ENCODE assay signal across 1 cellular context in the genomic region with DNA sequence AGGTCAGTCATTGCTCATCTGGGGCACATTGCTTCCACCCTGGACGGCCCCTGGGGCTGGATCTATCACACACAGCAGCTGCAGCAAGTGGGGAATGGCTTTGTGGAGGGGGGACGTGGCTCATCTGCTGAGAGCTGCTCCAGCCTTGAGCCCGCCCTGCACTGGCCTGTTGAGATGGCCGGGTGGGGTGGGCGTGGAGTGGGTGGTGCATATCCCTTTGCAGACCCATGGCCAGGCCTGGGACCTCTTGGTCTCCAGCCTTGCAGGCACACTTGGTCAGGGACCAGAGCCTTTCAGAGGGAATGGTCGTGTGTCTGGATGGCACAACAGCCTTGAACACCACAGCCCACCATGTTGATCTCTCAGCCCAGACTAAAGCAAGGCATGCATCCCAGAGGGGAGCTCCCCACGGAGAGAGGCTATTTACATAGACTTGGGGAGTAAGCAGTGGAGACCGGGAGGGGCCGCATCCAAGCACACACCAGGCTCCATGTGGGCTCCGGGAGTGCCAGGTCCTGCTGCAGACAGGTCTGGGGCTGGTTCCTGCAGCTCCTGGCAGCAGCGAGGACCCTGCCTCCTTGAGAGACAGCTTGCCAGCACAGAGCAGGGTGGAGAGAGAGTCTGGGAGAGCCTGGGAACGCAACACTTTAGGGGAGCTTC.
TF ChIP-seq lines count a peak whose summit lies in the region.

No MANE protein-coding gene starts in this region.

TF ChIP-seq in GM23338, 12 proteins besides CTCF, POLR2A, EP300 and RAD21 (continued from another document):
- TF ChIP-seq STAT1 (IDR thresholded peaks at IDR 0.05; ENCODE audit: unreplicated experiment) (no peak), EZH2 (IDR thresholded peaks at IDR 0.05; ENCODE audit: low read depth, unreplicated experiment) (no peak)
